ENCODE assay signal across 8 cellular contexts in the genomic region with DNA sequence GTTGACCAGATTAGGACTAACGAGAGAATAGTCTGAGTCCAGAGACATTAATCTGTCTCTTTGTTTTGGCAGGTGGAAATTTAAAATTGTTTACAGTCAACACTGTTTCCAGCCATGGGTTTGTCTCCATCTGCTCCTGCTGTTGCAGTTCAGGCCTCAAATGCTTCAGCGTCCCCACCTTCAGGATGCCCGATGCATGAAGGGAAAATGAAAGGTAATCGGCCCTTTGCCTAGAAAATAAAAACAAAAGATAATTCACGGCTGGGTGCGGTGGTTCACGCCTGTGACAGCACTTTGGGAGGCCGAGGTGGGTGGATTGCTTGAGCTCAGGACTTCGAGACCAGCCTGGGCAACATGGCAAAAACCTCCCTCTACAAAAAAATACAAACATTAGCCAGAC. TPM values are rescaled to one million over a fixed set of nuclear protein-coding genes. Genes with fewer than 3 reads are reported as not detected.
DNase-seq lines count a peak whose midpoint lies in the region; ATAC-seq and TF ChIP-seq lines count a peak whose summit lies in the region.

No MANE protein-coding gene starts in this region.

- TF ChIP-seq CTCF in HEK293 (tag by site-specific recombination; IDR thresholded peaks at IDR 0.05), result no peak

- no peak for DNase-seq in activated CD4-positive, alpha-beta memory T cell treated with anti-CD3 and anti-CD28 coated beads, Interleukin-2, amount 10 ng/mL, durations not matched to agents 7 days and 5 days
- no peak for DNase-seq in stimulated activated effector memory CD8-positive, alpha-beta T cell treated with anti-CD3 and anti-CD28 coated beads, Interleukin-12 subunit alpha, Interleukin-12 subunit beta, amount 100 ng/mL, for 72 hours (ENCODE audit: low spot score in 2 of 2)
- DNase-seq in globus pallidus (ENCODE audit: low spot score), result no peak
- DNase-seq in activated CD8-positive, alpha-beta memory T cell treated with anti-CD3 and anti-CD28 coated beads, Interleukin-2, amount 50 U/mL, for 4 hours, result no peak

- POLR2A ChIA-PET in HEK293 (lab: Yijun Ruan, JAX), result no interaction called here
- POLR2A ChIA-PET in activated CD4-positive, alpha-beta memory T cell treated with anti-CD3 and anti-CD28 coated beads, Interleukin-2, amount 10 ng/mL, durations not matched to agents 7 days and 5 days (lab: Charles Lee), result no interaction called here

- H3K27me3 Mint-ChIP-seq in activated CD4-positive, alpha-beta memory T cell treated with anti-CD3 and anti-CD28 coated beads, Interleukin-2, amount 10 ng/mL, durations not matched to agents 7 days and 5 days, result no peaks in the 10 kb centered on the region

- H3K4me3 ChIP-seq in HEK293 (ENCODE audit: low read depth, low read length) (peak overlapping the region; percentile 89), iPS-15b (ENCODE audit: low read depth, low read length) (peak overlapping the region; percentile 64)

- no peak overlapping the region for H3K27ac ChIP-seq in HEK293 (ENCODE audit: extremely low read depth, low read depth, low read length)

- no peak for ATAC-seq in stimulated activated effector memory CD8-positive, alpha-beta T cell treated with anti-CD3 and anti-CD28 coated beads, Interleukin-12 subunit alpha, Interleukin-12 subunit beta, amount 100 ng/mL, for 72 hours
- ATAC-seq in HG02938 (IDR thresholded peaks at IDR 0.05; ENCODE audit: unreplicated experiment), result no peak
- ATAC-seq in GM18511 (IDR thresholded peaks at IDR 0.05; ENCODE audit: unreplicated experiment), result no peak

- no peaks in the 10 kb centered on the region for H3K27me3 ChIP-seq in iPS-15b (ENCODE audit: control insufficient read depth, insufficient read depth, low read length)

- no peaks in the 10 kb centered on the region for H3K4me1 ChIP-seq in HEK293 (ENCODE audit: control insufficient read depth, insufficient read depth, low read length)
- no peaks in the 10 kb centered on the region for H3K4me1 ChIP-seq in iPS-15b (ENCODE audit: control insufficient read depth, insufficient read depth, low read length)

- peaks cover 25% of the 10 kb centered on the region for H3K4me1 Mint-ChIP-seq in activated CD4-positive, alpha-beta memory T cell treated with anti-CD3 and anti-CD28 coated beads, Interleukin-2, amount 10 ng/mL, durations not matched to agents 7 days and 5 days
- H3K4me1 Mint-ChIP-seq in stimulated activated effector memory CD8-positive, alpha-beta T cell treated with anti-CD3 and anti-CD28 coated beads, Interleukin-12 subunit alpha, Interleukin-12 subunit beta, amount 100 ng/mL, for 72 hours, result peaks cover 13% of the 10 kb centered on the region

- H3K27ac Mint-ChIP-seq in activated CD4-positive, alpha-beta memory T cell treated with anti-CD3 and anti-CD28 coated beads, Interleukin-2, amount 10 ng/mL, durations not matched to agents 7 days and 5 days, result peak overlapping the region; percentile 92
- peak overlapping the region; percentile 99 for H3K27ac Mint-ChIP-seq in stimulated activated effector memory CD8-positive, alpha-beta T cell treated with anti-CD3 and anti-CD28 coated beads, Interleukin-12 subunit alpha, Interleukin-12 subunit beta, amount 100 ng/mL, for 72 hours

- H3K9me3 Mint-ChIP-seq in activated CD4-positive, alpha-beta memory T cell treated with anti-CD3 and anti-CD28 coated beads, Interleukin-2, amount 10 ng/mL, durations not matched to agents 7 days and 5 days, result no peaks in the 10 kb centered on the region
- no peaks in the 10 kb centered on the region for H3K9me3 Mint-ChIP-seq in stimulated activated effector memory CD8-positive, alpha-beta T cell treated with anti-CD3 and anti-CD28 coated beads, Interleukin-12 subunit alpha, Interleukin-12 subunit beta, amount 100 ng/mL, for 72 hours

- H3K36me3 Mint-ChIP-seq in activated CD4-positive, alpha-beta memory T cell treated with anti-CD3 and anti-CD28 coated beads, Interleukin-2, amount 10 ng/mL, durations not matched to agents 7 days and 5 days (ENCODE audit: low read depth), result peaks cover 26% of the 10 kb centered on the region
- peaks cover 59% of the 10 kb centered on the region for H3K36me3 Mint-ChIP-seq in stimulated activated effector memory CD8-positive, alpha-beta T cell treated with anti-CD3 and anti-CD28 coated beads, Interleukin-12 subunit alpha, Interleukin-12 subunit beta, amount 100 ng/mL, for 72 hours

- H3K9me3 ChIP-seq in HEK293 (ENCODE audit: control insufficient read depth, insufficient read depth, low read depth, low read length), result no peaks in the 10 kb centered on the region
- no peaks in the 10 kb centered on the region for H3K9me3 ChIP-seq in iPS-15b (ENCODE audit: control insufficient read depth, insufficient read depth, low read length)

- H3K4me3 Mint-ChIP-seq in activated CD4-positive, alpha-beta memory T cell treated with anti-CD3 and anti-CD28 coated beads, Interleukin-2, amount 10 ng/mL, durations not matched to agents 7 days and 5 days, result no peak overlapping the region
- H3K4me3 Mint-ChIP-seq in stimulated activated effector memory CD8-positive, alpha-beta T cell treated with anti-CD3 and anti-CD28 coated beads, Interleukin-12 subunit alpha, Interleukin-12 subunit beta, amount 100 ng/mL, for 72 hours, result no peak overlapping the region

- peaks cover 0 to 46% of the 10 kb centered on the region in 2 experiments; a peak in 1 of 3 replicates for H3K36me3 ChIP-seq in HEK293 (ENCODE audit: control insufficient read depth in 2 of 2, insufficient read depth in 1 of 2, low read length in 2 of 2)
- H3K36me3 ChIP-seq in iPS-15b (ENCODE audit: control insufficient read depth, insufficient read depth, low read length), result peaks cover 3% of the 10 kb centered on the region

- no peak overlapping the region for H3K9ac ChIP-seq in iPS-15b (ENCODE audit: low read depth, low read length)

- CTCF ChIA-PET in HEK293 (lab: Yijun Ruan, JAX), result no interaction called here
- CTCF ChIA-PET in activated CD4-positive, alpha-beta memory T cell treated with anti-CD3 and anti-CD28 coated beads, Interleukin-2, amount 10 ng/mL, durations not matched to agents 7 days and 5 days (lab: Charles Lee), result no interaction called here

TF ChIP-seq in HEK293, 187 proteins besides CTCF, POLR2A, EP300 and RAD21:
- TF ChIP-seq YY1 (tag by site-specific recombination; IDR thresholded peaks at IDR 0.05), result no peak
- TF ChIP-seq ZNF558 (tag by site-specific recombination; IDR thresholded peaks at IDR 0.05), result no peak
- no peak for TF ChIP-seq ZNF670 (tag by site-specific recombination; IDR thresholded peaks at IDR 0.05; ENCODE audit: low read depth)

RNA-seq across cellular contexts. Expression of a gene that starts 0.8 kb away (rescaled TPM):
- total RNA-seq in activated CD4-positive, alpha-beta memory T cell treated with anti-CD3 and anti-CD28 coated beads, Interleukin-2, amount 10 ng/mL, durations not matched to agents 7 days and 5 days, result 10 to 100 TPM; 18.7 to 20.8 TPM
